In the genomic region with DNA sequence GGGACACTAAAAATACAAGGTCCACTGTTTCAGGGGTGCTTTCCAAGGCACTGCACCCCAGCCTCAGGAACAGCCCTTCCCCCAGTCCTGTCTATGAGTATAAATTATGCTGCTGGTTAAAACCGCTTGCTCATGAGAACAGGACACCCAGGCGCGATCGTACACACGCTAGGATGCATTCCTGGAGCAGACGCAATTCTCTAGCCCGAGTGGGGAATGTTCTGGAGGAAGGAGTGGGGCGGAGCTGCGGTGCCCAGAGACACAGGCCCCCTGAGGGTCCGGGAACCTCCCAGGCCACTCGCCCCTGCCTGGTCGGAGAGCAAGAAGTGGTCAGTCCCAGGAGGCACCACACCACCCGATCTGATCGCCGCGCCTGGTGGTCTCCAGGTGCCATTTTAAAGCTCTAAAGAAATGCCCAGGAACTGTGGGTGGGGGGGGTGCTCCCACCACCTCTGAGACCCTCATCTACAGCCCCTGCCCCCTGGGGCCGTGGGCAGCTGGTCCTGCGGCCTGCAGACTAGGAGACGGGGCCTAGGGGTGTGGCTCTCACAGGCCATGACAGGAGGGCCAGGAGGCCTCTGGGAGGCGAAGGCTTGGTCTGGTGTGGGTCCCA, we compare ENCODE assay signal across 1 cellular context.
TF ChIP-seq lines count a peak whose summit lies in the region.

No MANE protein-coding gene starts in this region.

TF ChIP-seq in H1, 55 proteins besides CTCF, POLR2A, EP300 and RAD21:
- TF ChIP-seq JUN (IDR thresholded peaks at IDR 0.05; ENCODE audit: low read depth, low read length) (no peak), RFX5 (IDR thresholded peaks at IDR 0.05; ENCODE audit: borderline replicate concordance, low read depth, low read length) (no peak), CREB1 (IDR thresholded peaks at IDR 0.05) (no peak), KDM5A (IDR thresholded peaks at IDR 0.05; ENCODE audit: low read length) (no peak), CHD1 (IDR thresholded peaks at IDR 0.05; ENCODE audit: low read depth, low read length) (no peak), BRCA1 (IDR thresholded peaks at IDR 0.05; ENCODE audit: low read depth, low read length) (no peak), EGR1 (IDR thresholded peaks at IDR 0.05; ENCODE audit: borderline replicate concordance, low read depth, low read length) (no peak), SP1 (IDR thresholded peaks at IDR 0.05; ENCODE audit: low read depth, low read length) (no peak), ZNF274 (IDR thresholded peaks at IDR 0.05; ENCODE audit: borderline replicate concordance, extremely low read depth, low read length) (no peak), SIN3A (conservative IDR thresholded peaks at IDR 0.05 in 1 of 2, IDR thresholded peaks at IDR 0.05 in 1 of 2; ENCODE audit: low read depth in 1 of 2, low read length in 2 of 2) (no peak), RBBP5 (IDR thresholded peaks at IDR 0.05; ENCODE audit: borderline replicate concordance, low read depth, low read length) (no peak)
- TF ChIP-seq, protein P1, sequence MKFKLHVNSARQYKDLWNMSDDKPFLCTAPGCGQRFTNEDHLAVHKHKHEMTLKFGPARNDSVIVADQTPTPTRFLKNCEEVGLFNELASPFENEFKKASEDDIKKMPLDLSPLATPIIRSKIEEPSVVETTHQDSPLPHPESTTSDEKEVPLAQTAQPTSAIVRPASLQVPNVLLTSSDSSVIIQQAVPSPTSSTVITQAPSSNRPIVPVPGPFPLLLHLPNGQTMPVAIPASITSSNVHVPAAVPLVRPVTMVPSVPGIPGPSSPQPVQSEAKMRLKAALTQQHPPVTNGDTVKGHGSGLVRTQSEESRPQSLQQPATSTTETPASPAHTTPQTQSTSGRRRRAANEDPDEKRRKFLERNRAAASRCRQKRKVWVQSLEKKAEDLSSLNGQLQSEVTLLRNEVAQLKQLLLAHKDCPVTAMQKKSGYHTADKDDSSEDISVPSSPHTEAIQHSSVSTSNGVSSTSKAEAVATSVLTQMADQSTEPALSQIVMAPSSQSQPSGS (IDR thresholded peaks at IDR 0.05; ENCODE audit: low read length): no peak
- TF ChIP-seq, protein P2, sequence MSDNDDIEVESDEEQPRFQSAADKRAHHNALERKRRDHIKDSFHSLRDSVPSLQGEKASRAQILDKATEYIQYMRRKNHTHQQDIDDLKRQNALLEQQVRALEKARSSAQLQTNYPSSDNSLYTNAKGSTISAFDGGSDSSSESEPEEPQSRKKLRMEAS (IDR thresholded peaks at IDR 0.05): no peak
- TF ChIP-seq, protein P3, sequence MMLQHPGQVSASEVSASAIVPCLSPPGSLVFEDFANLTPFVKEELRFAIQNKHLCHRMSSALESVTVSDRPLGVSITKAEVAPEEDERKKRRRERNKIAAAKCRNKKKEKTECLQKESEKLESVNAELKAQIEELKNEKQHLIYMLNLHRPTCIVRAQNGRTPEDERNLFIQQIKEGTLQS (IDR thresholded peaks at IDR 0.05; ENCODE audit: insufficient read depth, low read depth, low read length): no peak
